ENCODE assay signal across 17 cellular contexts in the genomic region with DNA sequence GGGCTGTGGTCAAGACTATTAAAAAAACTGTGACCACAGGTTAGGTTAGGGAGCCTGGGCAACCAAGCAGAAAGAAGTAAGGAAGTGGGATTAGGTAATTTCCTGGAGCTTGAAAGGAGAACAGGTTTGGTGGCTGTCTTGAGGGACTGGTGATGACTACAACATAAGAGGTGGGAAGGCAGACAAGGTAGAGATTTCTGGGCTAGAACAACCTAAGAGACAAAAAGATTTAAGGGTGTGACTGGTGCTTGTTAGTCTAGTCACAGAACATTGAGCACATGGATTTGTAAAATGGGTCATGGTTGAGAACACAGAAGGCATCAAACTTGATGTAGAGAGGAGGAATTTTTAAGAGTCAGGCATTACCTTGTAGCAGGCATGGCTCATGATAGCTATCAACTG.
DNase-seq lines count a peak whose midpoint lies in the region; ATAC-seq, FAIRE-seq and TF ChIP-seq lines count a peak whose summit lies in the region.
"Had no signal": no experiment of that assay in that cellular context is flagged by ENCODE, and none has a peak within 500 bp of the region (broad histone marks: within the 10 kb centered on the region; RNA-seq: fewer than 3 reads in every experiment).

No MANE protein-coding gene starts in this region.

- no peaks in the 10 kb centered on the region for H3K27me3 ChIP-seq in keratinocyte (ENCODE audit: control insufficient read depth, extremely low read depth, insufficient read depth, low read length)
- H3K27me3 ChIP-seq: right atrium auricular region had no signal

- peak; percentile 75 to 77 for DNase-seq in AML-193 (lab: John Stamatoyannopoulos, UW)
- no peak for DNase-seq in GM19239 (ENCODE audit: insufficient read length, low spot score)
- DNase-seq in OCI-M1 (lab: John Stamatoyannopoulos, UW): peak; percentile 63
- no peak for DNase-seq in keratinocyte (ENCODE audit: low read depth, low spot score)
- DNase-seq in CD14-positive monocyte (ENCODE audit: low spot score): no peak
- DNase-seq in DMS153 treated with DMSO at 0.1 percent for 48 hours (lab: John Stamatoyannopoulos, UW; ENCODE audit: unreplicated experiment): no peak
- DNase-seq in chondrocyte (ENCODE audit: low spot score): no peak
- DNase-seq: activated CD4-positive, alpha-beta T cell treated with anti-CD3 and anti-CD28 coated beads for 1 hour; activated T-cell treated with anti-CD3 and anti-CD28 coated beads, Interleukin-2, amount 50 U/mL, for 48 hours; EL; natural killer cell; NCI-H1930; stimulated activated naive CD4-positive, alpha-beta T cell treated with Interleukin-2 at 50 U/mL for 16 hours; SW 1271 had no signal

- H2AFZ ChIP-seq in keratinocyte (ENCODE audit: control insufficient read depth, low read length): no peak overlapping the region

- peaks cover 14% of the 10 kb centered on the region for H3K4me1 ChIP-seq in keratinocyte (ENCODE audit: control insufficient read depth, extremely low read depth, insufficient read depth, low read length)

- H3K4me3 Mint-ChIP-seq in CD14-positive monocyte: no peak overlapping the region
- H3K4me3 Mint-ChIP-seq in chondrocyte (ENCODE audit: unreplicated experiment): no peak overlapping the region
- H3K4me3 Mint-ChIP-seq: dendritic cell treated with granulocyte-macrophage colony-stimulating factor and Interleukin-4, amounts not matched to agents 40 ng/mL and 50 ng/mL, for 4 days; natural killer cell had no signal

- H3K4me1 Mint-ChIP-seq in CD14-positive monocyte (peaks cover 13% of the 10 kb centered on the region), chondrocyte (ENCODE audit: low read depth) (peaks cover 15% of the 10 kb centered on the region)

- ATAC-seq in HG02938 (IDR thresholded peaks at IDR 0.05; ENCODE audit: unreplicated experiment): no peak

- H3K9ac ChIP-seq in keratinocyte (ENCODE audit: control insufficient read depth, extremely low read depth, insufficient read depth, low read length): no peak overlapping the region

- peaks cover 0 to 2% (median 0%) of the 10 kb centered on the region in 3 donors for H3K27me3 Mint-ChIP-seq in CD14-positive monocyte (ENCODE audit: low read depth in 3 of 3)
- no peaks in the 10 kb centered on the region for H3K27me3 Mint-ChIP-seq in chondrocyte (ENCODE audit: low read depth)
- H3K27me3 Mint-ChIP-seq: dendritic cell treated with granulocyte-macrophage colony-stimulating factor and Interleukin-4, amounts not matched to agents 40 ng/mL and 50 ng/mL, for 4 days had no signal

- peak; percentile 68 for FAIRE-seq in GM19239 (lab: Jason Lieb, UNC)
- peak; percentile 79 for FAIRE-seq in keratinocyte (lab: Jason Lieb, UNC)

- no peaks in the 10 kb centered on the region for H4K20me1 ChIP-seq in keratinocyte (ENCODE audit: control insufficient read depth, extremely low read depth, insufficient read depth, low read length)

- peaks cover 16% of the 10 kb centered on the region for H3K79me2 ChIP-seq in keratinocyte (ENCODE audit: control insufficient read depth, insufficient read depth, low read length)

- H3K9me3 Mint-ChIP-seq in CD14-positive monocyte: peaks cover 0 to 3% (median 0%) of the 10 kb centered on the region in 7 donors
- peaks cover 4% of the 10 kb centered on the region for H3K9me3 Mint-ChIP-seq in chondrocyte (ENCODE audit: low read depth)
- H3K9me3 Mint-ChIP-seq: natural killer cell had no signal

- H3K9me1 ChIP-seq in keratinocyte (ENCODE audit: control insufficient read depth, extremely low read depth, insufficient read depth, low read length): no peaks in the 10 kb centered on the region

- peak overlapping the region; percentile 44 for H3K4me2 ChIP-seq in keratinocyte (ENCODE audit: control insufficient read depth, extremely low read depth, insufficient read depth, low read depth, low read length)

- intact Hi-C loops in CD14-positive monocyte (cut with micrococcal nuclease): loop anchor here in 1 of 2 donors (10.0 kb wide), 1 partner anchor 50 kb away; no protein-coding TSS in a partner anchor

- H3K36me3 Mint-ChIP-seq in CD14-positive monocyte (peaks cover 12 to 15% of the 10 kb centered on the region in 2 donors), chondrocyte (ENCODE audit: low read depth) (peaks cover 3% of the 10 kb centered on the region)
- H3K36me3 Mint-ChIP-seq: natural killer cell had no signal

- peak overlapping the region; percentile 51 for H3K27ac ChIP-seq in keratinocyte (ENCODE audit: control insufficient read depth, insufficient read depth, low read length)

- no peak overlapping the region for H3K4me3 ChIP-seq in keratinocyte (ENCODE audit: control insufficient read depth in 2 of 3, extremely low read depth in 1 of 3, insufficient read depth in 2 of 3, low read depth in 1 of 3, low read length in 3 of 3)
- H3K4me3 ChIP-seq: right atrium auricular region had no signal

- dilution Hi-C loops in keratinocyte (cut with MboI; ENCODE audit: extremely low pct_ligation_motif_present, low sequenced_read_pairs): no loop called here

- H3K9me3 ChIP-seq in keratinocyte (ENCODE audit: control insufficient read depth, low read depth, low read length): no peaks in the 10 kb centered on the region
- H3K9me3 ChIP-seq: right atrium auricular region had no signal

- H3K36me3 ChIP-seq in keratinocyte (ENCODE audit: control insufficient read depth in 2 of 2, extremely low read depth in 1 of 2, insufficient read depth in 2 of 2, low read length in 2 of 2): no peaks in the 10 kb centered on the region
- H3K36me3 ChIP-seq: right atrium auricular region had no signal

- TF ChIP-seq CTCF in keratinocyte (optimal IDR thresholded peaks at IDR 0.05 in 1 of 3, IDR thresholded peaks at IDR 0.05 in 1 of 3, conservative IDR thresholded peaks at IDR 0.05 in 1 of 3; ENCODE audit: extremely low read depth in 1 of 3, insufficient read depth in 2 of 3, low read length in 3 of 3) (no peak), CD14-positive monocyte (IDR thresholded peaks at IDR 0.05) (no peak), chondrocyte (IDR thresholded peaks at IDR 0.05) (no peak)

- H3K27ac Mint-ChIP-seq in CD14-positive monocyte (no peak overlapping the region), chondrocyte (ENCODE audit: unreplicated experiment) (no peak overlapping the region)
- H3K27ac Mint-ChIP-seq: dendritic cell treated with granulocyte-macrophage colony-stimulating factor and Interleukin-4, amounts not matched to agents 40 ng/mL and 50 ng/mL, for 4 days; natural killer cell had no signal

Comparison
In these comparisons a context has a peak if more than half of its experiments do, and no peak if none do; other contexts are left out.
1. DNase-seq: peak in AML-193 (2 of 2) and OCI-M1 (single experiment); none in GM19239 (single experiment), keratinocyte (single experiment), CD14-positive monocyte (single experiment), DMS153 treated with DMSO at 0.1 percent for 48 hours (single experiment) and chondrocyte (single experiment).